In the genomic region with DNA sequence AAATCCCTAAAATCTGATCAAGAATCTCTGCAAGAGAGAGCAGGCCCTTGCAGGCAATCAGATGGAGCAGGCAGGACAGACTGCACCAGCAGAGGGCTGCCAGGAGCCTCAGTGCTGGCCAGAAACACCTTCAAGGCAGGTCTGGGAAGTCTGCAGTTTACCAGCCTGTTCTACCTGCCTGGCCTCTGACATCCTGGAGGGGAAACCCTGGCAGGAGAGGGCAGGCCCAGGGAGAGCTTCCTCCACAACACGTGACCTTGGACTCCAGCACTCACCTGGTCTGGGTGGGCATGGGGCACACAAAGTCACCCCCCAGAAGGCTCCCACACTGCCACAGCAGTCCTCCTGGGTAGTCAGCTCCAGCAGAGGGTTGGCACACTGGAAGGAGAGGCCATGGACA, we compare ENCODE assay signal across 12 cellular contexts. TPM values are rescaled to one million over a fixed set of nuclear protein-coding genes. Genes with fewer than 3 reads are reported as not detected.
DNase-seq lines count a peak whose midpoint lies in the region; ATAC-seq and TF ChIP-seq lines count a peak whose summit lies in the region.
"Had no signal": no experiment of that assay in that cellular context is flagged by ENCODE, and none has a peak within 500 bp of the region (broad histone marks: within the 10 kb centered on the region; RNA-seq: fewer than 3 reads in every experiment).

No MANE protein-coding gene starts in this region.

- no peaks in the 10 kb centered on the region for H3K27me3 Mint-ChIP-seq in activated CD8-positive, alpha-beta T cell treated with anti-CD3 and anti-CD28 coated beads for 36 hours
- H3K27me3 Mint-ChIP-seq in activated CD8-positive, alpha-beta T cell treated with anti-CD3 and anti-CD28 coated beads, Interleukin-2, amount 10 ng/mL, durations not matched to agents 7 days and 5 days (ENCODE audit: low read depth): peaks cover 10% of the 10 kb centered on the region

- H3K27ac ChIP-seq in foreskin keratinocyte: no peak overlapping the region
- peak overlapping the region; percentile 42 for H3K27ac ChIP-seq in upper lobe of right lung
- H3K27ac ChIP-seq: BLaER1 treated with 17β-estradiol and CSF1 and Interleukin-3, amounts not matched to agents 10 nM and 100 nM had no signal

- H3K9me3 ChIP-seq in upper lobe of right lung: no peaks in the 10 kb centered on the region
- H3K9me3 ChIP-seq: BLaER1 treated with 17β-estradiol and CSF1 and Interleukin-3, amounts not matched to agents 10 nM and 100 nM had no signal

- DNase-seq in activated CD8-positive, alpha-beta T cell treated with anti-CD3 and anti-CD28 coated beads for 36 hours: peak; percentile 13
- DNase-seq in activated CD8-positive, alpha-beta T cell treated with anti-CD3 and anti-CD28 coated beads, Interleukin-2, amount 10 ng/mL, durations not matched to agents 7 days and 5 days: no peak
- DNase-seq in foreskin keratinocyte: no peak
- no peak for DNase-seq in upper lobe of right lung
- DNase-seq in kidney glomerular epithelial cell (lab: John Stamatoyannopoulos, UW): no peak
- no peak for DNase-seq in HEK293T (ENCODE audit: extremely low spot score)
- DNase-seq: activated CD4-positive, alpha-beta T cell treated with anti-CD3 and anti-CD28 coated beads for 48 hours; NCI-H1436; stimulated activated naive CD4-positive, alpha-beta T cell treated with Interleukin-2 at 50 U/mL for 16 hours had no signal

- TF ChIP-seq CTCF in activated CD8-positive, alpha-beta T cell treated with anti-CD3 and anti-CD28 coated beads for 36 hours (IDR thresholded peaks at IDR 0.05): no peak
- TF ChIP-seq CTCF in WI38 (IDR thresholded peaks at IDR 0.05; ENCODE audit: low read depth, low read length) (peak; percentile 33), foreskin keratinocyte (conservative IDR thresholded peaks at IDR 0.05) (peak; percentile 66), upper lobe of right lung (IDR thresholded peaks at IDR 0.05) (peak; percentile 20)

- H3K36me3 Mint-ChIP-seq in activated CD8-positive, alpha-beta T cell treated with anti-CD3 and anti-CD28 coated beads for 36 hours (ENCODE audit: low read depth): no peaks in the 10 kb centered on the region
- no peaks in the 10 kb centered on the region for H3K36me3 Mint-ChIP-seq in activated CD8-positive, alpha-beta T cell treated with anti-CD3 and anti-CD28 coated beads, Interleukin-2, amount 10 ng/mL, durations not matched to agents 7 days and 5 days (ENCODE audit: low read depth)

- H3K9me3 Mint-ChIP-seq in activated CD8-positive, alpha-beta T cell treated with anti-CD3 and anti-CD28 coated beads for 36 hours: no peaks in the 10 kb centered on the region
- H3K9me3 Mint-ChIP-seq in activated CD8-positive, alpha-beta T cell treated with anti-CD3 and anti-CD28 coated beads, Interleukin-2, amount 10 ng/mL, durations not matched to agents 7 days and 5 days (ENCODE audit: insufficient read depth): no peaks in the 10 kb centered on the region

- CTCF ChIA-PET in activated CD8-positive, alpha-beta T cell treated with anti-CD3 and anti-CD28 coated beads for 36 hours (lab: Charles Lee): no interaction called here
- CTCF ChIA-PET in activated CD8-positive, alpha-beta T cell treated with anti-CD3 and anti-CD28 coated beads, Interleukin-2, amount 10 ng/mL, durations not matched to agents 7 days and 5 days (lab: Charles Lee): no interaction called here
- CTCF ChIA-PET in HEK293T (lab: Yijun Ruan, JAX): no interaction called here

- H3K4me1 ChIP-seq in foreskin keratinocyte (no peaks in the 10 kb centered on the region), upper lobe of right lung (peaks cover 27% of the 10 kb centered on the region)

- no peak for ATAC-seq in activated CD8-positive, alpha-beta T cell treated with anti-CD3 and anti-CD28 coated beads for 36 hours
- ATAC-seq in activated CD8-positive, alpha-beta T cell treated with anti-CD3 and anti-CD28 coated beads, Interleukin-2, amount 10 ng/mL, durations not matched to agents 7 days and 5 days: no peak
- ATAC-seq in foreskin keratinocyte: peak; percentile 58
- peak; percentile 6 for ATAC-seq in upper lobe of right lung
- ATAC-seq in GM19467 (IDR thresholded peaks at IDR 0.05; ENCODE audit: unreplicated experiment): no peak

- peaks cover 3% of the 10 kb centered on the region for H3K4me1 Mint-ChIP-seq in activated CD8-positive, alpha-beta T cell treated with anti-CD3 and anti-CD28 coated beads for 36 hours (ENCODE audit: low read depth)
- no peaks in the 10 kb centered on the region for H3K4me1 Mint-ChIP-seq in activated CD8-positive, alpha-beta T cell treated with anti-CD3 and anti-CD28 coated beads, Interleukin-2, amount 10 ng/mL, durations not matched to agents 7 days and 5 days (ENCODE audit: low read depth)

- H3K4me3 ChIP-seq in WI38 (ENCODE audit: low read depth, low read length) (no peak overlapping the region), upper lobe of right lung (no peak overlapping the region)
- H3K4me3 ChIP-seq: BLaER1 treated with 17β-estradiol and CSF1 and Interleukin-3, amounts not matched to agents 10 nM and 100 nM had no signal

- intact Hi-C loops in activated CD8-positive, alpha-beta T cell treated with anti-CD3 and anti-CD28 coated beads for 36 hours (cut with micrococcal nuclease): no loop called here
- intact Hi-C loops in upper lobe of right lung (cut with DNase I): no loop called here

- H3K27ac Mint-ChIP-seq in activated CD8-positive, alpha-beta T cell treated with anti-CD3 and anti-CD28 coated beads for 36 hours: no peak overlapping the region
- no peak overlapping the region for H3K27ac Mint-ChIP-seq in activated CD8-positive, alpha-beta T cell treated with anti-CD3 and anti-CD28 coated beads, Interleukin-2, amount 10 ng/mL, durations not matched to agents 7 days and 5 days

- H3K27me3 ChIP-seq in foreskin keratinocyte: no peaks in the 10 kb centered on the region
- no peaks in the 10 kb centered on the region for H3K27me3 ChIP-seq in upper lobe of right lung
- H3K27me3 ChIP-seq: BLaER1 treated with 17β-estradiol and CSF1 and Interleukin-3, amounts not matched to agents 10 nM and 100 nM had no signal

- POLR2A ChIA-PET in activated CD8-positive, alpha-beta T cell treated with anti-CD3 and anti-CD28 coated beads for 36 hours (lab: Charles Lee): no interaction called here
- POLR2A ChIA-PET in activated CD8-positive, alpha-beta T cell treated with anti-CD3 and anti-CD28 coated beads, Interleukin-2, amount 10 ng/mL, durations not matched to agents 7 days and 5 days (lab: Charles Lee): no interaction called here
- POLR2A ChIA-PET in HEK293T (lab: Yijun Ruan, JAX): no interaction called here

- H3K4me3 Mint-ChIP-seq in activated CD8-positive, alpha-beta T cell treated with anti-CD3 and anti-CD28 coated beads for 36 hours: no peak overlapping the region
- no peak overlapping the region for H3K4me3 Mint-ChIP-seq in activated CD8-positive, alpha-beta T cell treated with anti-CD3 and anti-CD28 coated beads, Interleukin-2, amount 10 ng/mL, durations not matched to agents 7 days and 5 days

- H3K36me3 ChIP-seq in upper lobe of right lung: no peaks in the 10 kb centered on the region

TF ChIP-seq in HEK293T, 16 proteins besides CTCF, POLR2A, EP300 and RAD21:
- TF ChIP-seq FOXA1 (IDR thresholded peaks at IDR 0.05): no peak
- no peak for TF ChIP-seq PKNOX1 (IDR thresholded peaks at IDR 0.05)
- no peak for TF ChIP-seq ARNT (IDR thresholded peaks at IDR 0.05)

RNA-seq across cellular contexts. Expression of gene ISCA2, which starts 56.0 kb away (rescaled TPM):
- total RNA-seq in activated CD8-positive, alpha-beta T cell treated with anti-CD3 and anti-CD28 coated beads for 36 hours: 10 to 100 TPM; 29.1 to 31.7 TPM
- total RNA-seq in activated CD8-positive, alpha-beta T cell treated with anti-CD3 and anti-CD28 coated beads, Interleukin-2, amount 10 ng/mL, durations not matched to agents 7 days and 5 days: 10 to 100 TPM; 34.5 to 37.8 TPM
- total RNA-seq in foreskin keratinocyte (29.5 and 31.2 TPM in 2 replicates), upper lobe of right lung (21.4 TPM)
- polyA plus RNA-seq in foreskin keratinocyte: 53.1 and 56.8 TPM in 2 replicates

RNA-seq across cellular contexts. Expression of gene NPC2, which starts 56.5 kb away (rescaled TPM):
- total RNA-seq in activated CD8-positive, alpha-beta T cell treated with anti-CD3 and anti-CD28 coated beads for 36 hours: 10 to 100 TPM; 19.1 to 21.0 TPM
- total RNA-seq in activated CD8-positive, alpha-beta T cell treated with anti-CD3 and anti-CD28 coated beads, Interleukin-2, amount 10 ng/mL, durations not matched to agents 7 days and 5 days: 10 to 100 TPM; 31.4 to 32.2 TPM
- total RNA-seq in foreskin keratinocyte: 335 and 340 TPM in 2 replicates
- 432 and 436 TPM in 2 replicates for polyA plus RNA-seq in foreskin keratinocyte
- 849 TPM for total RNA-seq in upper lobe of right lung

Comparison
In these comparisons a context has a peak if more than half of its experiments do, and no peak if none do; other contexts are left out.
1. ATAC-seq: peak in foreskin keratinocyte (single experiment) and upper lobe of right lung (single experiment); none in activated CD8-positive, alpha-beta T cell treated with anti-CD3 and anti-CD28 coated beads for 36 hours (single experiment), activated CD8-positive, alpha-beta T cell treated with anti-CD3 and anti-CD28 coated beads, Interleukin-2, amount 10 ng/mL, durations not matched to agents 7 days and 5 days (single experiment) and GM19467 (single experiment).
2. RNA of gene NPC2, which starts 56.5 kb away (total RNA-seq): 849 TPM in upper lobe of right lung (single experiment) and 335 to 340 TPM in foreskin keratinocyte; 31.4 to 32.2 TPM in activated CD8-positive, alpha-beta T cell treated with anti-CD3 and anti-CD28 coated beads, Interleukin-2, amount 10 ng/mL, durations not matched to agents 7 days and 5 days and 19.1 to 21.0 TPM in activated CD8-positive, alpha-beta T cell treated with anti-CD3 and anti-CD28 coated beads for 36 hours; every median in the first group is over 10 times any median in the second.